In genomic region chr3:111882194-111882593, GRCh38 we compare ENCODE assay signal across 20 cellular contexts. TPM values are rescaled to one million over a fixed set of nuclear protein-coding genes. Genes with fewer than 3 reads are reported as not detected.
DNase-seq lines count a peak whose midpoint lies in the region; ATAC-seq and TF ChIP-seq lines count a peak whose summit lies in the region.
"Had no signal": no experiment of that assay in that cellular context is flagged by ENCODE, and none has a peak within 500 bp of the region (broad histone marks: within the 10 kb centered on the region; RNA-seq: fewer than 3 reads in every experiment).

No MANE protein-coding gene starts in this region.

- H3K27me3 ChIP-seq in BLaER1, result no peaks in the 10 kb centered on the region
- H3K27me3 ChIP-seq in MM.1S (replicated peaks; ENCODE audit: insufficient read depth, low read length), result no peaks in the 10 kb centered on the region

- no peaks in the 10 kb centered on the region for H3K27me3 Mint-ChIP-seq in chondrocyte (ENCODE audit: low read depth)

- H3K4me2 ChIP-seq in BLaER1 (peak overlapping the region; percentile 10; the same call in 1 of the 2 replicates), MM.1S (ENCODE audit: low read depth, low read length) (peak overlapping the region; percentile 42; the same call in 1 of the 2 replicates)
- H3K4me2 ChIP-seq: PC-9 had no signal

- no peak overlapping the region for H2AFZ ChIP-seq in MM.1S (ENCODE audit: low read length)
- H2AFZ ChIP-seq: PC-9 had no signal

- peaks cover 34% of the 10 kb centered on the region for H3K4me1 Mint-ChIP-seq in chondrocyte (ENCODE audit: low read depth)

- no peak overlapping the region for H3K27ac ChIP-seq in BLaER1
- peak overlapping the region; percentile 45; the same call in 1 of the 2 replicates for H3K27ac ChIP-seq in MM.1S (ENCODE audit: low read length)
- H3K27ac ChIP-seq: HL-60, PC-9 had no signal

- H3K4me3 Mint-ChIP-seq in chondrocyte (ENCODE audit: unreplicated experiment), result no peak overlapping the region
- H3K4me3 Mint-ChIP-seq: IgD-negative memory B cell had no signal

- peaks cover 16% of the 10 kb centered on the region for H3K9me3 Mint-ChIP-seq in chondrocyte (ENCODE audit: low read depth)

- H3K27ac Mint-ChIP-seq in chondrocyte (ENCODE audit: unreplicated experiment), result peak overlapping the region; percentile 2
- H3K27ac Mint-ChIP-seq: IgD-negative memory B cell had no signal

- peaks cover 6% of the 10 kb centered on the region; the same call in 1 of the 2 replicates for H3K4me1 ChIP-seq in BLaER1
- H3K4me1 ChIP-seq in MM.1S (ENCODE audit: low read length), result peaks cover 19% of the 10 kb centered on the region
- H3K4me1 ChIP-seq: HAP-1 had no signal

- peaks cover 29% of the 10 kb centered on the region for H3K36me3 Mint-ChIP-seq in chondrocyte (ENCODE audit: low read depth)
- H3K36me3 Mint-ChIP-seq: IgD-negative memory B cell had no signal

- H3K9me2 ChIP-seq in MM.1S (replicated peaks; ENCODE audit: insufficient read depth, low read length), result no peaks in the 10 kb centered on the region

- H3K4me3 ChIP-seq in BLaER1, result no peak overlapping the region
- no peak overlapping the region for H3K4me3 ChIP-seq in MM.1S (ENCODE audit: low read length)
- H3K4me3 ChIP-seq: HAP-1, PC-9 had no signal

- H4K20me1 ChIP-seq in BLaER1 (no peaks in the 10 kb centered on the region), MM.1S (ENCODE audit: insufficient read depth, low read length) (no peaks in the 10 kb centered on the region)

- DNase-seq in MM.1S, result peak; percentile 6
- no peak for DNase-seq in chondrocyte (ENCODE audit: low spot score)
- DNase-seq in omental fat pad (ENCODE audit: low spot score), result no peak
- no peak for DNase-seq in effector CD8-positive, alpha-beta T cell (lab: John Stamatoyannopoulos, UW)
- DNase-seq: C1 segment of cervical spinal cord, DMS 273 treated with DMSO at 0.1 percent for 48 hours, NCI-H1436, NCI-H2029, NCI-H2171 treated with DMSO at 0.1 percent for 48 hours, NCI-H446 treated with DMSO at 0.1 percent for 48 hours, NCI-H748 treated with DMSO at 0.1 percent for 48 hours, PC-9, SW 1271 had no signal

- H3K9me3 ChIP-seq in BLaER1, result peaks cover 15% of the 10 kb centered on the region
- H3K9me3 ChIP-seq in MM.1S (replicated peaks; ENCODE audit: insufficient read depth, low read length), result no peaks in the 10 kb centered on the region
- H3K9me3 ChIP-seq: HAP-1 had no signal

- H3K9ac ChIP-seq in BLaER1 (no peak overlapping the region), MM.1S (ENCODE audit: low read length) (no peak overlapping the region)

- no peaks in the 10 kb centered on the region for H3K79me2 ChIP-seq in MM.1S (ENCODE audit: low read length)

- ATAC-seq in GM21515 (IDR thresholded peaks at IDR 0.05; ENCODE audit: unreplicated experiment) (peak; percentile 14), omental fat pad (ENCODE audit: low FRiP score) (no peak), GM19467 (IDR thresholded peaks at IDR 0.05; ENCODE audit: unreplicated experiment) (no peak), HG02759 (IDR thresholded peaks at IDR 0.05; ENCODE audit: unreplicated experiment) (no peak)

- H3F3A ChIP-seq in MM.1S (ENCODE audit: insufficient read depth, low read length), result peaks cover 11% of the 10 kb centered on the region; the same call in 1 of the 2 replicates

- TF ChIP-seq CTCF in MM.1S (IDR thresholded peaks at IDR 0.05; ENCODE audit: low read length) (no peak), chondrocyte (IDR thresholded peaks at IDR 0.05) (no peak), omental fat pad (IDR thresholded peaks at IDR 0.05) (no peak)

- H3K36me3 ChIP-seq in BLaER1 (peaks cover 17% of the 10 kb centered on the region), MM.1S (replicated peaks; ENCODE audit: insufficient read depth, low read length) (no peaks in the 10 kb centered on the region)
- H3K36me3 ChIP-seq: HAP-1 had no signal

RNA-seq across cellular contexts. Expression of gene PHLDB2, which starts 23.1 kb away (rescaled TPM):
- total RNA-seq in chondrocyte, result 70.3 to 138 TPM (median 133 TPM) in 3 replicates
- total RNA-seq in omental fat pad, result 100 to 1,000 TPM in 3 of 4 donors, 10 to 100 TPM in 1; 89.5 to 421 (median 186) TPM
